ENCODE assay signal across 22 cellular contexts in the genomic region with DNA sequence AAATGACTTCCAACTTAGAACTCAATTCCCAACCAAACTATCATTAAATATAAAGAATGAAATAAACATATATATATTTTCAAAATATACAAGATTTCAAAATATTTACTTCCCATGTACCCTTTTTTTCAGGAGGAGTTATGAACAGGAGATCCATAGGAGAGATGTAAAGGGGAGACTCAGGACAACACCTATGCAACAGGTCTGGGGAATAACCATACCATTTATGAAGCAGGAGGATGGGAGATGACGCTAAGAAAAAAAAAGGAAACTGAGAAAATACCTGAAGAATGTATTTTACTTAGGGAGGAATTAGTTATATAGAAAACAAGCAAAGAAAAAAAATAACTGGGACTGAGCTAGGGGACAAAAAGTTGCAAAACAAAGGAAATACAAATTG.
"Had no signal": no experiment of that assay in that cellular context is flagged by ENCODE, and none has a peak within 500 bp of the region (broad histone marks: within the 10 kb centered on the region; RNA-seq: fewer than 3 reads in every experiment).

No MANE protein-coding gene starts in this region.

- DNase-seq: KBM-7, MV-4-11, NCI-H1092, NCI-H1105 treated with DMSO at 0.1 percent for 48 hours, NCI-H1417 treated with DMSO at 0.1 percent for 48 hours, NCI-H146, NCI-H1694 treated with DMSO at 0.1 percent for 48 hours, NCI-H1930, NCI-H2081 treated with DMSO at 0.1 percent for 48 hours, NCI-H2171, NCI-H226, NCI-H446, NCI-H510A, NCI-H524 treated with DMSO at 0.1 percent for 48 hours, NCI-H69, NCI-H774, Right ventricle myocardium superior, RPMI8226, SIG-M5 had no signal

- H3K9me3 ChIP-seq: SJSA1 had no signal

- H3K4me1 ChIP-seq: SJSA1 had no signal

- H3K27me3 ChIP-seq: SJSA1 had no signal

- H3K4me3 ChIP-seq: SJSA1, SK-N-MC had no signal

- H3K27ac ChIP-seq: HL-60, SJSA1, SK-N-MC had no signal
